Comparison of ENCODE assay signal across 28 cellular contexts in genomic region chr9:89011683-89012082, GRCh38. TPM values are rescaled to one million over a fixed set of nuclear protein-coding genes. Genes with fewer than 3 reads are reported as not detected.
"Had no signal": no experiment of that assay in that cellular context is flagged by ENCODE, and none has a peak within 500 bp of the region (broad histone marks: within the 10 kb centered on the region; RNA-seq: fewer than 3 reads in every experiment).

No MANE protein-coding gene starts in this region.

- H3K27ac Mint-ChIP-seq: activated B cell treated with CpG ODN at 0.5 μM for 24 hours; activated CD4-positive, alpha-beta memory T cell treated with anti-CD3 and anti-CD28 coated beads, Interleukin-2, amount 10 ng/mL, durations not matched to agents 7 days and 5 days; activated CD8-positive, alpha-beta memory T cell treated with anti-CD3 and anti-CD28 coated beads, Interleukin-2, amount 10 ng/mL, durations not matched to agents 7 days and 5 days; activated naive CD4-positive, alpha-beta T cell treated with anti-CD3 and anti-CD28 coated beads, Interleukin-2, amount 10 ng/mL, durations not matched to agents 7 days and 5 days; activated naive CD8-positive, alpha-beta T cell; activated naive CD8-positive, alpha-beta T cell treated with anti-CD3 and anti-CD28 coated beads, Interleukin-2, amount 50 U/mL, for 24 hours; T-cell; T-helper 17 cell had no signal

- ATAC-seq: activated CD8-positive, alpha-beta memory T cell treated with anti-CD3 and anti-CD28 coated beads, Interleukin-2, amount 10 ng/mL, durations not matched to agents 7 days and 5 days; activated naive CD8-positive, alpha-beta T cell treated with anti-CD3 and anti-CD28 coated beads, Interleukin-2, amount 50 U/mL, for 24 hours; Panc1; SK-N-SH treated with all-trans-retinoic acid at 6 μM for 48 hours; T-cell; T-helper 17 cell had no signal

- DNase-seq: activated B cell treated with CpG ODN at 0.5 μM for 24 hours; activated CD4-positive, alpha-beta memory T cell treated with anti-CD3 and anti-CD28 coated beads, Interleukin-2, amount 10 ng/mL, durations not matched to agents 7 days and 5 days; activated CD4-positive, alpha-beta T cell treated with anti-CD3 and anti-CD28 coated beads for 48 hours; activated CD4-positive, CD25-positive, alpha-beta regulatory T cell treated with anti-CD3 and anti-CD28 coated beads, Interleukin-2, amount 50 U/mL, for 72 hours; activated CD8-positive, alpha-beta memory T cell treated with anti-CD3 and anti-CD28 coated beads for 24 hours; activated CD8-positive, alpha-beta memory T cell treated with anti-CD3 and anti-CD28 coated beads, Interleukin-2, amount 10 ng/mL, durations not matched to agents 7 days and 5 days; activated CD8-positive, alpha-beta memory T cell treated with anti-CD3 and anti-CD28 coated beads, Interleukin-2, amount 50 U/mL, for 48 hours; activated effector memory CD4-positive, alpha-beta T cell treated with Interleukin-2 at 50 U/mL for 16 hours; activated naive CD4-positive, alpha-beta T cell treated with anti-CD3 and anti-CD28 coated beads, Interleukin-2, amount 10 ng/mL, durations not matched to agents 7 days and 5 days; activated naive CD8-positive, alpha-beta T cell treated with anti-CD3 and anti-CD28 coated beads, Interleukin-2, amount 50 U/mL, for 24 hours; activated T-cell treated with anti-CD3 and anti-CD28 coated beads, Interleukin-2, amount 50 U/mL, for 48 hours; NCI-H1092 treated with DMSO at 0.1 percent for 48 hours; NCI-H1417; NCI-H187 treated with DMSO at 0.1 percent for 48 hours; NCI-H2081; NCI-H345; NCI-H524 treated with DMSO at 0.1 percent for 48 hours; RPMI8226; SHP77 treated with DMSO at 0.1 percent for 48 hours; T-cell; T-helper 17 cell had no signal

- H3K9me3 Mint-ChIP-seq: activated B cell treated with CpG ODN at 0.5 μM for 24 hours; activated CD4-positive, alpha-beta memory T cell treated with anti-CD3 and anti-CD28 coated beads, Interleukin-2, amount 10 ng/mL, durations not matched to agents 7 days and 5 days; activated naive CD4-positive, alpha-beta T cell treated with anti-CD3 and anti-CD28 coated beads, Interleukin-2, amount 10 ng/mL, durations not matched to agents 7 days and 5 days; activated naive CD8-positive, alpha-beta T cell treated with anti-CD3 and anti-CD28 coated beads, Interleukin-2, amount 50 U/mL, for 24 hours; T-cell had no signal

- H3K27me3 Mint-ChIP-seq: activated CD4-positive, alpha-beta memory T cell treated with anti-CD3 and anti-CD28 coated beads, Interleukin-2, amount 10 ng/mL, durations not matched to agents 7 days and 5 days had no signal

- H3K27ac ChIP-seq: cardiac muscle cell, KMS-11, SJSA1, VCaP had no signal

- H3K4me3 Mint-ChIP-seq: activated B cell treated with CpG ODN at 0.5 μM for 24 hours; activated CD4-positive, alpha-beta memory T cell treated with anti-CD3 and anti-CD28 coated beads, Interleukin-2, amount 10 ng/mL, durations not matched to agents 7 days and 5 days; activated CD8-positive, alpha-beta memory T cell treated with anti-CD3 and anti-CD28 coated beads, Interleukin-2, amount 10 ng/mL, durations not matched to agents 7 days and 5 days; activated naive CD4-positive, alpha-beta T cell treated with anti-CD3 and anti-CD28 coated beads, Interleukin-2, amount 10 ng/mL, durations not matched to agents 7 days and 5 days; activated naive CD8-positive, alpha-beta T cell; activated naive CD8-positive, alpha-beta T cell treated with anti-CD3 and anti-CD28 coated beads, Interleukin-2, amount 50 U/mL, for 24 hours; T-cell; T-helper 17 cell had no signal

- H3K4me1 ChIP-seq: SJSA1 had no signal

- H3K4me1 Mint-ChIP-seq: activated B cell treated with CpG ODN at 0.5 μM for 24 hours; activated CD4-positive, alpha-beta memory T cell treated with anti-CD3 and anti-CD28 coated beads, Interleukin-2, amount 10 ng/mL, durations not matched to agents 7 days and 5 days; activated CD8-positive, alpha-beta memory T cell treated with anti-CD3 and anti-CD28 coated beads, Interleukin-2, amount 10 ng/mL, durations not matched to agents 7 days and 5 days; activated naive CD4-positive, alpha-beta T cell treated with anti-CD3 and anti-CD28 coated beads, Interleukin-2, amount 10 ng/mL, durations not matched to agents 7 days and 5 days; activated naive CD8-positive, alpha-beta T cell treated with anti-CD3 and anti-CD28 coated beads, Interleukin-2, amount 50 U/mL, for 24 hours; T-cell had no signal

- H3K4me2 ChIP-seq: KMS-11 had no signal

- H3K4me3 ChIP-seq: cardiac muscle cell, SJSA1 had no signal

- H3K27me3 ChIP-seq: cardiac muscle cell, SJSA1 had no signal

- H3K9me3 ChIP-seq: SJSA1 had no signal

- H3K36me3 ChIP-seq: cardiac muscle cell, SJSA1 had no signal

- H3K36me3 Mint-ChIP-seq: activated CD8-positive, alpha-beta memory T cell treated with anti-CD3 and anti-CD28 coated beads, Interleukin-2, amount 10 ng/mL, durations not matched to agents 7 days and 5 days; activated naive CD4-positive, alpha-beta T cell treated with anti-CD3 and anti-CD28 coated beads, Interleukin-2, amount 10 ng/mL, durations not matched to agents 7 days and 5 days; activated naive CD8-positive, alpha-beta T cell; T-cell had no signal

- H3K9ac ChIP-seq: KMS-11 had no signal

RNA-seq across cellular contexts. Expression of gene S1PR3, which starts 20.4 kb away (rescaled TPM):
- total RNA-seq: activated B cell treated with CpG ODN at 0.5 μM for 24 hours; activated CD4-positive, alpha-beta memory T cell treated with anti-CD3 and anti-CD28 coated beads, Interleukin-2, amount 10 ng/mL, durations not matched to agents 7 days and 5 days had no signal
